ENCODE assay signal across 12 cellular contexts in the genomic region with DNA sequence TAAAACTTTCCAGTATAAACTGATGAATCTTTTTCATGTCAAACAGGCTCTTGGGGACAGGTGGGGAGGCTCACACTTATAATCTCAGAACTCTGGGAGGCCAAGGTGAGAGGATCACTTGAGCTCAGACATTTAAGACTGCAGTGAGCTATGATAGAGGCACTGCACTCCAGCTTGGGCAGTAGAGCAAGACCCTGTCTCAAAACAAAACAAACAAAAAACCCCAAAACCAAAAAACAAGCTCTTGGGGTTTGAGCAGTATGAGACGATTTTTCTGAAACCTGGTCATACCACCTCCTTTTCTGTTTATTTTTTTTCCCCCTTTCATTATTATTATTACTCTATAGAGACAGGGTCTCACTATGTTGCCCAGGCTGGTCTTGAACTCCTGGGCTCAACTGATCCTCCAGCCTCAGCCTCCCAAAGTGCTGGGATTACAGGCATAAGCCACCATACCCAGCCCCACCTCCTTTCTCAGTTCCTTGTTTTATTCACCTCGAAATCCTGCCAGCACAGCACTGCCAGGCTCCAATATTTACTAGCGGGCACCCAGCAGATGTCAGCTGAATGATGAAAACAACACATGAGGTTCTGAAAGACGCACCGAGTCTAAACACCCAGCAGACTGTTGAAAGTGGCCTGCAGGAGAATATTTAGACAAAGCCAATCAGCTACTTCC. TPM values are rescaled to one million over a fixed set of nuclear protein-coding genes. Genes with fewer than 3 reads are reported as not detected.
DNase-seq lines count a peak whose midpoint lies in the region; ATAC-seq and TF ChIP-seq lines count a peak whose summit lies in the region.
"Had no signal": no experiment of that assay in that cellular context is flagged by ENCODE, and none has a peak within 500 bp of the region (broad histone marks: within the 10 kb centered on the region; RNA-seq: fewer than 3 reads in every experiment).

No MANE protein-coding gene starts in this region.

- H3K9me3 ChIP-seq in H9 (ENCODE audit: control insufficient read depth, low read depth, low read length) = no peaks in the 10 kb centered on the region

- H3K4me1 Mint-ChIP-seq in H9 (no peaks in the 10 kb centered on the region), glutamatergic neuron (ENCODE audit: low read depth, unreplicated experiment) (peaks cover 11% of the 10 kb centered on the region)
- H3K4me1 Mint-ChIP-seq: neural progenitor cell had no signal

- H2AFZ ChIP-seq in H9 (ENCODE audit: low read length) = no peak overlapping the region
- H2AFZ ChIP-seq: neural progenitor cell had no signal

- no peak overlapping the region for H4K8ac ChIP-seq in H9 (replicated peaks; ENCODE audit: insufficient read length, low read depth, low read length)

- H4K20me1 ChIP-seq in H9 (ENCODE audit: control insufficient read depth, insufficient read depth, insufficient read length) = no peaks in the 10 kb centered on the region

- H3K79me2 ChIP-seq in H9 (ENCODE audit: insufficient read depth, low read length) = no peaks in the 10 kb centered on the region

- TF ChIP-seq CTCF in 22Rv1 (IDR thresholded peaks at IDR 0.05) = 0 out of 2 replicates have a peak, but pooled peaks have one; percentile 3
- TF ChIP-seq CTCF in H9 (conservative IDR thresholded peaks at IDR 0.05) = no peak
- no peak for TF ChIP-seq CTCF in glutamatergic neuron (IDR thresholded peaks at IDR 0.05; ENCODE audit: partially characterized antibody, unreplicated experiment)

- ATAC-seq in GM18873 (IDR thresholded peaks at IDR 0.05; ENCODE audit: low FRiP score, unreplicated experiment) = peak; percentile 55
- peak; percentile 76 for ATAC-seq in HG02870 (IDR thresholded peaks at IDR 0.05; ENCODE audit: unreplicated experiment)
- ATAC-seq in HG02623 (IDR thresholded peaks at IDR 0.05; ENCODE audit: unreplicated experiment) = no peak

- no peak overlapping the region for H3K14ac ChIP-seq in H9 (ENCODE audit: insufficient read depth, low read length)

- H3K4me3 Mint-ChIP-seq in H9 (no peak overlapping the region), glutamatergic neuron (ENCODE audit: unreplicated experiment) (no peak overlapping the region)
- H3K4me3 Mint-ChIP-seq: central memory CD8-positive, alpha-beta T cell; neural progenitor cell had no signal

- no peak overlapping the region for H3K56ac ChIP-seq in H9 (ENCODE audit: insufficient read length, low read depth, low read length)

- no peak overlapping the region for H3K4me2 ChIP-seq in H9 (ENCODE audit: insufficient read depth, insufficient read length, low read length)
- H3K4me2 ChIP-seq: neural progenitor cell had no signal

- H3K27me3 ChIP-seq in H9 (ENCODE audit: insufficient read depth, low read length) = no peaks in the 10 kb centered on the region
- H3K27me3 ChIP-seq: neural progenitor cell had no signal

- no peak overlapping the region for H3K18ac ChIP-seq in H9 (ENCODE audit: insufficient read length, low read depth, low read length)

- H2BK12ac ChIP-seq in H9 (ENCODE audit: insufficient read length, low read depth, low read length) = no peak overlapping the region

- H3T11ph ChIP-seq in H9 (ENCODE audit: low read length) = no peak overlapping the region

- WGBS in H9 (ENCODE audit: extremely low coverage, insufficient read length, low lambda C conversion rate) = no CpG with 5 or more reads among the region's 5 CpGs

- H3K79me1 ChIP-seq in H9 (ENCODE audit: insufficient read depth, low read depth, low read length, poor library complexity, severe bottlenecking) = no peaks in the 10 kb centered on the region

- H3K23me2 ChIP-seq in H9 (ENCODE audit: insufficient read length, low read depth, low read length, poor library complexity, severe bottlenecking) = no peaks in the 10 kb centered on the region

- H2BK120ac ChIP-seq in H9 (ENCODE audit: low read depth, low read length, poor library complexity, severe bottlenecking) = no peak overlapping the region

- H3K27ac Mint-ChIP-seq in H9 (no peak overlapping the region; a peak in 1 of 7 replicates), glutamatergic neuron (ENCODE audit: unreplicated experiment) (no peak overlapping the region)
- H3K27ac Mint-ChIP-seq: neural progenitor cell had no signal

- H3K9me3 Mint-ChIP-seq in H9 (no peaks in the 10 kb centered on the region), glutamatergic neuron (ENCODE audit: unreplicated experiment) (peaks cover under 1% of the 10 kb centered on the region)
- H3K9me3 Mint-ChIP-seq: central memory CD8-positive, alpha-beta T cell; neural progenitor cell had no signal

- H3K9ac ChIP-seq in H9 (ENCODE audit: extremely low read depth, insufficient read length, low read length) = no peak overlapping the region
- H3K9ac ChIP-seq: neural progenitor cell had no signal

- no peak overlapping the region for H2AK5ac ChIP-seq in H9 (ENCODE audit: insufficient read length, low read length)

- H4K5ac ChIP-seq in H9 (ENCODE audit: insufficient read length, low read depth, low read length) = no peak overlapping the region

- H3K27me3 Mint-ChIP-seq in H9 (ENCODE audit: low read depth) (no peaks in the 10 kb centered on the region), glutamatergic neuron (ENCODE audit: unreplicated experiment) (peaks cover 2% of the 10 kb centered on the region)
- H3K27me3 Mint-ChIP-seq: central memory CD8-positive, alpha-beta T cell had no signal

- no peak overlapping the region for H2BK20ac ChIP-seq in H9 (ENCODE audit: low read depth, low read length, poor library complexity, severe bottlenecking)

- H3K36me3 Mint-ChIP-seq in H9 (ENCODE audit: insufficient read depth in 1 of 3, low read depth in 3 of 3) = no peaks in the 10 kb centered on the region
- no peaks in the 10 kb centered on the region for H3K36me3 Mint-ChIP-seq in glutamatergic neuron (ENCODE audit: unreplicated experiment)
- H3K36me3 Mint-ChIP-seq: neural progenitor cell had no signal

- H3K23ac ChIP-seq in H9 (ENCODE audit: insufficient read length, low read depth, low read length) = no peak overlapping the region

- DNase-seq in NCI-H1694 treated with DMSO at 0.1 percent for 48 hours (lab: John Stamatoyannopoulos, UW) (peak; percentile 69), H9 (no peak), glutamatergic neuron (no peak), iPS-NIHi7 (ENCODE audit: extremely low spot score) (no peak)
- DNase-seq: activated effector memory CD4-positive, alpha-beta T cell treated with Interleukin-2 at 50 U/mL for 16 hours had no signal

- H2BK15ac ChIP-seq in H9 (ENCODE audit: low read depth, low read length) = no peak overlapping the region

- no peak overlapping the region for H3K4ac ChIP-seq in H9 (ENCODE audit: low read depth, low read length)

- H4K91ac ChIP-seq in H9 (ENCODE audit: insufficient read length, low read depth, low read length) = no peak overlapping the region

- H3K4me1 ChIP-seq in H9 (ENCODE audit: insufficient read depth, low read length) = no peaks in the 10 kb centered on the region
- H3K4me1 ChIP-seq: neural progenitor cell had no signal

- no peak overlapping the region for H3K27ac ChIP-seq in 22Rv1
- no peak overlapping the region for H3K27ac ChIP-seq in H9 (ENCODE audit: insufficient read length, low read depth, low read length)
- H3K27ac ChIP-seq: neural progenitor cell, VCaP had no signal

- H2BK5ac ChIP-seq in H9 (ENCODE audit: insufficient read length, low read length) = no peak overlapping the region

RNA-seq across cellular contexts. Expression of a gene that starts 19.5 kb away (rescaled TPM):
- total RNA-seq in H9 (2021) = 27.4 and 28.8 TPM in 2 replicates
- total RNA-seq in glutamatergic neuron (ENCODE audit: unreplicated experiment) = 46.7 TPM
